Comparison of ENCODE assay signal across 2 cellular contexts in genomic region chr4:30835044-30835443, GRCh38.
TF ChIP-seq lines count a peak whose summit lies in the region.

No MANE protein-coding gene starts in this region.

TF ChIP-seq in IMR-90, 13 proteins besides CTCF, POLR2A, EP300 and RAD21:
- no peak for TF ChIP-seq SMC3 (IDR thresholded peaks at IDR 0.05; ENCODE audit: low read depth, low read length)
- no peak for TF ChIP-seq USF2 (IDR thresholded peaks at IDR 0.05; ENCODE audit: low read depth, low read length)
- TF ChIP-seq FOS (IDR thresholded peaks at IDR 0.05; ENCODE audit: low read depth, low read length), result no peak
- no peak for TF ChIP-seq RCOR1 (IDR thresholded peaks at IDR 0.05; ENCODE audit: insufficient replicate concordance, low read length)
- TF ChIP-seq CHD1 (IDR thresholded peaks at IDR 0.05; ENCODE audit: low read depth, low read length), result no peak
- TF ChIP-seq BHLHE40 (IDR thresholded peaks at IDR 0.05; ENCODE audit: low read depth, low read length), result no peak
- TF ChIP-seq, protein P1, sequence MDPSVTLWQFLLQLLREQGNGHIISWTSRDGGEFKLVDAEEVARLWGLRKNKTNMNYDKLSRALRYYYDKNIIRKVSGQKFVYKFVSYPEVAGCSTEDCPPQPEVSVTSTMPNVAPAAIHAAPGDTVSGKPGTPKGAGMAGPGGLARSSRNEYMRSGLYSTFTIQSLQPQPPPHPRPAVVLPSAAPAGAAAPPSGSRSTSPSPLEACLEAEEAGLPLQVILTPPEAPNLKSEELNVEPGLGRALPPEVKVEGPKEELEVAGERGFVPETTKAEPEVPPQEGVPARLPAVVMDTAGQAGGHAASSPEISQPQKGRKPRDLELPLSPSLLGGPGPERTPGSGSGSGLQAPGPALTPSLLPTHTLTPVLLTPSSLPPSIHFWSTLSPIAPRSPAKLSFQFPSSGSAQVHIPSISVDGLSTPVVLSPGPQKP (IDR thresholded peaks at IDR 0.05; ENCODE audit: borderline replicate concordance, low read depth, low read length), result no peak
- peak; percentile 62 for TF ChIP-seq MAFK (IDR thresholded peaks at IDR 0.05; ENCODE audit: low read depth, low read length)

TF ChIP-seq in H1, 55 proteins besides CTCF, POLR2A, EP300 and RAD21:
- TF ChIP-seq ASH2L (IDR thresholded peaks at IDR 0.05; ENCODE audit: low read length) (no peak), TAF7 (optimal IDR thresholded peaks at IDR 0.05; ENCODE audit: borderline replicate concordance, low read depth, low read length) (no peak), CBX5 (IDR thresholded peaks at IDR 0.05; ENCODE audit: low read depth, low read length) (no peak), ATF2 (IDR thresholded peaks at IDR 0.05; ENCODE audit: low read length) (no peak), MAFK (IDR thresholded peaks at IDR 0.05; ENCODE audit: low read depth, low read length) (0 out of 2 replicates have a peak, but pooled peaks have one; percentile 35)
TF ChIP-seq in H1: peak in this region for 1.
